ENCODE assay signal across 9 cellular contexts in the genomic region with DNA sequence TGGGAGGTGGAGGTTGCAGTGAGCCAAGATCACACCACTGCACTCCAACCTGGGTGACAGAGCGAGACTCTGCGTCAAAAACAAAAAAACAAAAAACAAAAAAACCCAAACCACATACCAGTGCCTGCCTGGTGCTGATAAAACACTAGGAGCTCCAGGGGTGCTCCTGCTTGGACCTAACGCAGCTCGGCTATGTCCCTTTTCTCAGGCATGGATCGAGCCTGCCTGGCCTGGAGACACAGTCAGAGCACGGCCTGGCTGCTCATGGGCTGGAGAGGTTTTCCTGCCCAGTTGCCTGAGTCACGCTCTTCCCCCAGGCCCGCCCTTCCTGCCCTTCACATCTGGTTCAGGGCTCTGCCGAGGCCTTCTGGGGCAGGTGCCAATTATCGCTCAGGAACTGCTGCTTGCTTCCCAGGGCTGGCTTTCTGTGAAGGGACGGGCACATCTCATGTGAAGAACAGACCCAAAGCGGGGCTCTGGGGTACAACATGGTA. TPM values are rescaled to one million over a fixed set of nuclear protein-coding genes. Genes with fewer than 3 reads are reported as not detected.
DNase-seq lines count a peak whose midpoint lies in the region; ATAC-seq, FAIRE-seq and TF ChIP-seq lines count a peak whose summit lies in the region.
"Had no signal": no experiment of that assay in that cellular context is flagged by ENCODE, and none has a peak within 500 bp of the region (broad histone marks: within the 10 kb centered on the region; RNA-seq: fewer than 3 reads in every experiment).

No MANE protein-coding gene starts in this region.

- H3K4me3 ChIP-seq in adrenal gland (no peak overlapping the region), transverse colon (no peak overlapping the region)

- TF ChIP-seq POLR2A in adrenal gland (IDR thresholded peaks at IDR 0.05) = peak in 1 of 2 donors; percentile 52
- no peak for TF ChIP-seq POLR2A in transverse colon (IDR thresholded peaks at IDR 0.05)

- H3K4me1 ChIP-seq in adrenal gland (replicated peaks in 1 of 2) (peaks cover 10 to 11% of the 10 kb centered on the region in 2 donors), transverse colon (peaks cover 0 to 8% (median 0%) of the 10 kb centered on the region in 4 donors)

- H3K27ac ChIP-seq in adrenal gland (peak overlapping the region in 4 of 5 donors; percentile 52 to 87 (median 74)), transverse colon (peak overlapping the region; percentile 34 to 66 (median 48))

- ATAC-seq in activated CD4-positive, CD25-positive, alpha-beta regulatory T cell treated with anti-CD3 and anti-CD28 coated beads, Interleukin-2, amount 50 U/mL, for 24 hours = no peak
- ATAC-seq in GM18520 (IDR thresholded peaks at IDR 0.05; ENCODE audit: unreplicated experiment) = no peak

- H3K36me3 ChIP-seq in adrenal gland (replicated peaks in 1 of 2) (no peaks in the 10 kb centered on the region), transverse colon (no peaks in the 10 kb centered on the region)

- TF ChIP-seq CTCF in adrenal gland (IDR thresholded peaks at IDR 0.05) = no peak
- TF ChIP-seq CTCF in transverse colon (IDR thresholded peaks at IDR 0.05) = no peak

- intact Hi-C loops in adrenal gland (cut with DNase I) = no loop called here
- intact Hi-C loops in transverse colon (cut with DNase I; ENCODE audit: low total_unique reads) = no loop called here

- WGBS in adrenal gland, 4 donors = 22 to 25% (median 23%) methylated on average over 12 of the region's 12 CpGs
- WGBS in transverse colon (ENCODE audit: low coverage in 1 of 2), 2 donors = 54 to 69% methylated on average over 10 to 12 of the region's 12 CpGs

- peak; percentile 73 for DNase-seq in HTR-8/SVneo (ENCODE audit: insufficient read length, low spot score)
- peak; percentile 87 to 96 (median 94) for DNase-seq in adrenal gland
- peak; percentile 84 for DNase-seq in iris pigment epithelial cell (ENCODE audit: low read depth)
- peak; percentile 66 for DNase-seq in transverse colon
- no peak for DNase-seq in activated CD4-positive, CD25-positive, alpha-beta regulatory T cell treated with anti-CD3 and anti-CD28 coated beads, Interleukin-2, amount 50 U/mL, for 72 hours
- DNase-seq in cerebellum (ENCODE audit: low spot score) = no peak

- peak; percentile 31 for FAIRE-seq in HTR-8/SVneo (lab: Jason Lieb, UNC)
- FAIRE-seq: colon had no signal

- H3K9me3 ChIP-seq in adrenal gland (replicated peaks in 1 of 3) (no peaks in the 10 kb centered on the region), transverse colon (no peaks in the 10 kb centered on the region)

- in situ Hi-C loops in transverse colon (cut with MboI; ENCODE audit: low pct_ligation_motif_present in 1 of 4, low pct_unique_long_range_greater_than_20kb in 1 of 4, low sequenced_read_pairs in 3 of 4) = no loop called here

- no peaks in the 10 kb centered on the region for H3K27me3 ChIP-seq in adrenal gland
- no peaks in the 10 kb centered on the region for H3K27me3 ChIP-seq in transverse colon

- no peak for TF ChIP-seq EP300 in transverse colon (IDR thresholded peaks at IDR 0.05; ENCODE audit: low read depth)

RNA-seq across cellular contexts. Expression of a gene that starts 12.6 kb away (rescaled TPM):
- total RNA-seq in adrenal gland (under 1 TPM in 2 of 8 donors, not detected in 6; 0.11 to 0.24 TPM), transverse colon (under 1 TPM in 1 of 4 donors, not detected in 3; 0.16 TPM), cerebellum (0.54 TPM)
- under 1 TPM in 2 of 3 donors, not detected in 1; 0.02 to 0.03 TPM for polyA plus RNA-seq in adrenal gland

Comparison
In these comparisons a context has a peak if more than half of its experiments do, and no peak if none do; other contexts are left out.
1. DNase-seq: peak in HTR-8/SVneo (single experiment), adrenal gland (7 of 7), iris pigment epithelial cell (single experiment) and transverse colon (single experiment); none in activated CD4-positive, CD25-positive, alpha-beta regulatory T cell treated with anti-CD3 and anti-CD28 coated beads, Interleukin-2, amount 50 U/mL, for 72 hours (single experiment) and cerebellum (single experiment).